ENCODE assay signal across 1 cellular context in genomic region chr14:75628816-75629215, GRCh38.
TF ChIP-seq lines count a peak whose summit lies in the region.

No MANE protein-coding gene starts in this region.

TF ChIP-seq in H1, 55 proteins besides CTCF, POLR2A, EP300 and RAD21 (continued from another document):
- TF ChIP-seq ATF2 (IDR thresholded peaks at IDR 0.05; ENCODE audit: low read length) (no peak), TAF7 (optimal IDR thresholded peaks at IDR 0.05; ENCODE audit: borderline replicate concordance, low read depth, low read length) (no peak), SP4 (IDR thresholded peaks at IDR 0.05; ENCODE audit: low read length) (no peak), MAX (IDR thresholded peaks at IDR 0.05) (no peak)
TF ChIP-seq in H1: peak in this region for 0.
